Comparison of ENCODE assay signal across 12 cellular contexts in genomic region chr6:53250137-53250760, GRCh38.
A peak's percentile ranks its signal among the peaks of the same experiment; 100 is the strongest.
DNase-seq lines count a peak whose midpoint lies in the region; ATAC-seq, FAIRE-seq and TF ChIP-seq lines count a peak whose summit lies in the region.
"Had no signal": no experiment of that assay in that cellular context is flagged by ENCODE, and none has a peak within 500 bp of the region (broad histone marks: within the 10 kb centered on the region; RNA-seq: fewer than 3 reads in every experiment).

No MANE protein-coding gene starts in this region.

- H3K27ac Mint-ChIP-seq in activated B cell treated with CpG ODN at 0.5 μM for 24 hours, result peak overlapping the region; percentile 88

- intact Hi-C loops in activated B cell treated with CpG ODN at 0.5 μM for 24 hours (cut with micrococcal nuclease), result loop anchor here (2.0 to 10.0 kb wide), 4 partner anchors 15 to 255 kb away; partner anchors contain the start of gene GSTA4

- no peak for TF ChIP-seq EP300 in suprapubic skin (IDR thresholded peaks at IDR 0.05)

- H3K4me3 ChIP-seq in suprapubic skin, result no peak overlapping the region

- no peak for TF ChIP-seq POLR2A in suprapubic skin (IDR thresholded peaks at IDR 0.05)

- POLR2A ChIA-PET in activated B cell treated with CpG ODN at 0.5 μM for 24 hours (lab: Charles Lee), result interaction anchor here (0.6 to 1.3 kb wide), 8 partner anchors 9 to 97 kb away, joined by 3 to 5 read pairs (median 4); no protein-coding TSS in a partner anchor

- H3K9me3 ChIP-seq in suprapubic skin, result no peaks in the 10 kb centered on the region

- H3K27me3 Mint-ChIP-seq in activated B cell treated with CpG ODN at 0.5 μM for 24 hours, result no peaks in the 10 kb centered on the region

- no peaks in the 10 kb centered on the region for H3K36me3 ChIP-seq in suprapubic skin

- peaks cover 9% of the 10 kb centered on the region for H3K36me3 Mint-ChIP-seq in activated B cell treated with CpG ODN at 0.5 μM for 24 hours (ENCODE audit: low read depth)

- peak overlapping the region; percentile 17 for H3K4me3 Mint-ChIP-seq in activated B cell treated with CpG ODN at 0.5 μM for 24 hours

- DNase-seq in activated CD4-positive, CD25-positive, alpha-beta regulatory T cell (lab: John Stamatoyannopoulos, UW), result no peak
- no peak for DNase-seq in activated B cell treated with CpG ODN at 0.5 μM for 24 hours
- peak; percentile 26 for DNase-seq in glomerular visceral epithelial cell (ENCODE audit: extremely low spot score)
- no peak for DNase-seq in suprapubic skin (ENCODE audit: low spot score in 2 of 2)
- no peak for DNase-seq in GM19239 (ENCODE audit: insufficient read length, low spot score)
- no peak for DNase-seq in NCI-H1092 treated with DMSO at 0.1 percent for 48 hours (lab: John Stamatoyannopoulos, UW)
- DNase-seq in NCI-H524 treated with DMSO at 0.1 percent for 48 hours (lab: John Stamatoyannopoulos, UW), result no peak
- DNase-seq: activated CD4-positive, alpha-beta T cell treated with anti-CD3 and anti-CD28 coated beads for 48 hours; NCI-H1105; NCI-H524 had no signal

- peak; percentile 90 to 92 for ATAC-seq in activated CD4-positive, CD25-positive, alpha-beta regulatory T cell treated with anti-CD3 and anti-CD28 coated beads, Interleukin-2, amount 50 U/mL, for 24 hours
- ATAC-seq in activated B cell treated with CpG ODN at 0.5 μM for 24 hours (ENCODE audit: low read depth), result peak; percentile 77

- TF ChIP-seq CTCF in activated B cell treated with CpG ODN at 0.5 μM for 24 hours (IDR thresholded peaks at IDR 0.05) (no peak), suprapubic skin (IDR thresholded peaks at IDR 0.05) (no peak)

- CTCF ChIA-PET in activated B cell treated with CpG ODN at 0.5 μM for 24 hours (lab: Charles Lee), result interaction anchor here (1.1 to 1.8 kb wide), 3 partner anchors 23 to 78 kb away, joined by 3 to 7 read pairs (median 3); no protein-coding TSS in a partner anchor

- 76% methylated on average over 6 of the region's 6 CpGs for WGBS in suprapubic skin

- peaks cover 82% of the 10 kb centered on the region for H3K4me1 Mint-ChIP-seq in activated B cell treated with CpG ODN at 0.5 μM for 24 hours

- FAIRE-seq in GM19239 (lab: Jason Lieb, UNC), result no peak

- H3K9me3 Mint-ChIP-seq in activated B cell treated with CpG ODN at 0.5 μM for 24 hours, result no peaks in the 10 kb centered on the region

- H3K27me3 ChIP-seq in suprapubic skin, result no peaks in the 10 kb centered on the region

- no peaks in the 10 kb centered on the region for H3K4me1 ChIP-seq in suprapubic skin

- peak overlapping the region; percentile 27 for H3K27ac ChIP-seq in suprapubic skin
- H3K27ac ChIP-seq: 22Rv1 had no signal
